Comparison of ENCODE assay signal across 8 cellular contexts in the genomic region with DNA sequence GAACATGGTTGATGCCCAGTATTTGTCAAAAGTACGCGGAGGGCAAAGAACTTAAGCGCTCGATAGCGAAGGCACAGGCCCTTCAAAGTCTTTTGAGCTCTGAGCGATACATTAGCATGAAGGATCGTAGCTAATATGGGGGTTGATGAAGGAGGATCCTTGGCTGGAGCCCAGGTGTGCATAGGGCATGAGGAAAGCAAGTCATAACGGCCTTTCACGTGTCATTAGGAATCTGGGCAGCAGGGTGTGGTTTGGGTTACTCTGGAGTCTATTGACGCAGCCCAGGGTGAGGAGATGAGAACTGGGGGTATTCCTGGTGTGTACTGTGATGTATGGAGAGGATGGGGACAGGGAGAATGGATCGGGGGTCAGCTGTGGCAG. TPM values are rescaled to one million over a fixed set of nuclear protein-coding genes. Genes with fewer than 3 reads are reported as not detected.
DNase-seq lines count a peak whose midpoint lies in the region; ATAC-seq, FAIRE-seq and TF ChIP-seq lines count a peak whose summit lies in the region.

No MANE protein-coding gene starts in this region.

- no peak for FAIRE-seq in keratinocyte (lab: Jason Lieb, UNC)

- dilution Hi-C loops in keratinocyte (cut with MboI; ENCODE audit: extremely low pct_ligation_motif_present, low sequenced_read_pairs), result no loop called here

- H3K4me2 ChIP-seq in BLaER1 treated with 17β-estradiol and CSF1 and Interleukin-3, amounts not matched to agents 10 nM and 100 nM, result peak overlapping the region; percentile 79 to 97 (median 91)
- peak overlapping the region; percentile 92 for H3K4me2 ChIP-seq in keratinocyte (ENCODE audit: control insufficient read depth, extremely low read depth, insufficient read depth, low read depth, low read length)

- DNase-seq in NCI-H460 (ENCODE audit: extremely low read depth, low read depth), result peak; percentile 7
- DNase-seq in keratinocyte (ENCODE audit: low read depth, low spot score), result no peak
- peak; percentile 46 for DNase-seq in stimulated activated CD8-positive, alpha-beta memory T cell treated with anti-CD3 and anti-CD28 coated beads, Interleukin-4, amount 100 ng/mL, for 48 hours
- DNase-seq in midbrain (lab: John Stamatoyannopoulos, UW), result no peak

- H3K9me3 Mint-ChIP-seq in brain, result peaks cover 0 to 6% (median 0%) of the 10 kb centered on the region in 5 experiments

- H3K4me3 ChIP-seq in BLaER1 treated with 17β-estradiol and CSF1 and Interleukin-3, amounts not matched to agents 10 nM and 100 nM, result peak overlapping the region; percentile 59 to 88 (median 81)
- H3K4me3 ChIP-seq in keratinocyte (ENCODE audit: control insufficient read depth in 2 of 3, extremely low read depth in 1 of 3, insufficient read depth in 2 of 3, low read depth in 1 of 3, low read length in 3 of 3), result peak overlapping the region; percentile 61 to 85 (median 82)

- H3K27me3 Mint-ChIP-seq in brain, result peaks cover 14% of the 10 kb centered on the region

- peaks cover 35% of the 10 kb centered on the region for H3K4me1 Mint-ChIP-seq in brain

- peaks cover 24% of the 10 kb centered on the region for H3K36me3 Mint-ChIP-seq in brain

- no peaks in the 10 kb centered on the region for H3K9me3 ChIP-seq in BLaER1 treated with 17β-estradiol and CSF1 and Interleukin-3, amounts not matched to agents 10 nM and 100 nM (replicated peaks in 1 of 11)
- no peaks in the 10 kb centered on the region for H3K9me3 ChIP-seq in keratinocyte (ENCODE audit: control insufficient read depth, low read depth, low read length)

- H3K27ac ChIP-seq in BLaER1 treated with 17β-estradiol and CSF1 and Interleukin-3, amounts not matched to agents 10 nM and 100 nM, result peak overlapping the region; percentile 85 to 97 (median 95)
- peak overlapping the region; percentile 86 for H3K27ac ChIP-seq in keratinocyte (ENCODE audit: control insufficient read depth, insufficient read depth, low read length)

- H3K27ac Mint-ChIP-seq in brain, result peak overlapping the region; percentile 26 to 97 (median 83)

- peaks cover 10% of the 10 kb centered on the region for H3K79me2 ChIP-seq in keratinocyte (ENCODE audit: control insufficient read depth, insufficient read depth, low read length)

- no peaks in the 10 kb centered on the region for H3K9me1 ChIP-seq in keratinocyte (ENCODE audit: control insufficient read depth, extremely low read depth, insufficient read depth, low read length)

- TF ChIP-seq CTCF in brain (conservative IDR thresholded peaks at IDR 0.05) (no peak), keratinocyte (optimal IDR thresholded peaks at IDR 0.05 in 1 of 3, IDR thresholded peaks at IDR 0.05 in 1 of 3, conservative IDR thresholded peaks at IDR 0.05 in 1 of 3; ENCODE audit: extremely low read depth in 1 of 3, insufficient read depth in 2 of 3, low read length in 3 of 3) (no peak)

- peak overlapping the region; percentile 88 to 97 (median 92) for H3K4me3 Mint-ChIP-seq in brain

- H3K27me3 ChIP-seq in BLaER1 treated with 17β-estradiol and CSF1 and Interleukin-3, amounts not matched to agents 10 nM and 100 nM, result no peaks in the 10 kb centered on the region
- no peaks in the 10 kb centered on the region for H3K27me3 ChIP-seq in keratinocyte (ENCODE audit: control insufficient read depth, extremely low read depth, insufficient read depth, low read length)

- peaks cover 26 to 42% (median 31%) of the 10 kb centered on the region in 10 experiments for H3K4me1 ChIP-seq in BLaER1 treated with 17β-estradiol and CSF1 and Interleukin-3, amounts not matched to agents 10 nM and 100 nM
- H3K4me1 ChIP-seq in keratinocyte (ENCODE audit: control insufficient read depth, extremely low read depth, insufficient read depth, low read length), result peaks cover 11% of the 10 kb centered on the region

- peak overlapping the region; percentile 70 for H2AFZ ChIP-seq in keratinocyte (ENCODE audit: control insufficient read depth, low read length)

- no peaks in the 10 kb centered on the region for H4K20me1 ChIP-seq in BLaER1 treated with 17β-estradiol and CSF1 and Interleukin-3, amounts not matched to agents 10 nM and 100 nM
- no peaks in the 10 kb centered on the region for H4K20me1 ChIP-seq in keratinocyte (ENCODE audit: control insufficient read depth, extremely low read depth, insufficient read depth, low read length)

- ATAC-seq in GM19397 (IDR thresholded peaks at IDR 0.05; ENCODE audit: unreplicated experiment) (peak; percentile 6), HG03159 (IDR thresholded peaks at IDR 0.05; ENCODE audit: unreplicated experiment) (no peak)

- H3K36me3 ChIP-seq in BLaER1 treated with 17β-estradiol and CSF1 and Interleukin-3, amounts not matched to agents 10 nM and 100 nM, result peaks cover 18 to 27% (median 20%) of the 10 kb centered on the region in 11 experiments
- H3K36me3 ChIP-seq in keratinocyte (ENCODE audit: control insufficient read depth in 2 of 2, extremely low read depth in 1 of 2, insufficient read depth in 2 of 2, low read length in 2 of 2), result peaks cover 9 to 13% of the 10 kb centered on the region in 2 experiments

- peak overlapping the region; percentile 89 to 96 (median 95) for H3K9ac ChIP-seq in BLaER1 treated with 17β-estradiol and CSF1 and Interleukin-3, amounts not matched to agents 10 nM and 100 nM
- H3K9ac ChIP-seq in keratinocyte (ENCODE audit: control insufficient read depth, extremely low read depth, insufficient read depth, low read length), result peak overlapping the region; percentile 92

RNA-seq across cellular contexts. Expression of a gene that starts 0.6 kb away (rescaled TPM):
- 20.6 and 24.5 TPM in 2 replicates for total RNA-seq in NCI-H460 (2014; rRNA removed; shearing (Covaris generic))
- polyA plus RNA-seq in NCI-H460 (2014; cell fraction: nucleus; rRNA removed), result 20.0 and 26.8 TPM in 2 replicates
- polyA plus RNA-seq in brain (ENCODE audit: insufficient read depth, low read depth, low replicate concordance) (9.5 TPM), keratinocyte (22.1 to 38.0 TPM (median 22.4 TPM) in 3 replicates)
- polyA plus RNA-seq in keratinocyte (2011; ENCODE audit: low read depth), result 8.7 TPM
- 22.2 and 25.3 TPM in 2 replicates for polyA plus RNA-seq in keratinocyte (2011; cell fraction: cytosol; rRNA removed)
- 16.7 and 18.6 TPM in 2 replicates for polyA plus RNA-seq in keratinocyte (2011; cell fraction: nucleus; rRNA removed)
- polyA plus RNA-seq in keratinocyte (2012; ENCODE audit: low replicate concordance), result 9.5 and 20.7 TPM in 2 replicates
- polyA minus RNA-seq in keratinocyte, result 21.5 to 27.8 TPM (median 27.5 TPM) in 3 replicates
- polyA minus RNA-seq in keratinocyte (2011; cell fraction: cytosol; rRNA and poly(A)+ RNA removed), result 11.5 TPM
- 7.1 and 9.7 TPM in 2 replicates for polyA minus RNA-seq in keratinocyte (2011; cell fraction: nucleus; rRNA and poly(A)+ RNA removed)

RNA-seq across cellular contexts. Expression of a gene that starts 31.7 kb away (rescaled TPM):
- total RNA-seq in NCI-H460 (2014; rRNA removed; shearing (Covaris generic)), result not detected in 2 replicates
- not detected in 2 replicates for polyA plus RNA-seq in NCI-H460 (2014; cell fraction: nucleus; rRNA removed)
- polyA plus RNA-seq in brain (ENCODE audit: insufficient read depth, low read depth, low replicate concordance) (1.4 TPM), keratinocyte (not detected in 3 replicates)
- polyA plus RNA-seq in keratinocyte (2011; ENCODE audit: low read depth), result not detected
- polyA plus RNA-seq in keratinocyte (2011; cell fraction: cytosol; rRNA removed), result not detected in 2 replicates
- polyA plus RNA-seq in keratinocyte (2011; cell fraction: nucleus; rRNA removed), result not detected in 2 replicates
- not detected in 2 replicates for polyA plus RNA-seq in keratinocyte (2012; ENCODE audit: low replicate concordance)
- polyA minus RNA-seq in keratinocyte, result not detected in 3 replicates
- polyA minus RNA-seq in keratinocyte (2011; cell fraction: cytosol; rRNA and poly(A)+ RNA removed), result not detected
- not detected in 2 replicates for polyA minus RNA-seq in keratinocyte (2011; cell fraction: nucleus; rRNA and poly(A)+ RNA removed)

Comparison
In these comparisons a context has a peak if more than half of its experiments do, and no peak if none do; other contexts are left out.
1. DNase-seq: peak in NCI-H460 (single experiment) and stimulated activated CD8-positive, alpha-beta memory T cell treated with anti-CD3 and anti-CD28 coated beads, Interleukin-4, amount 100 ng/mL, for 48 hours (single experiment); none in keratinocyte (single experiment) and midbrain (single experiment).